In genomic region chr17:13143001-13143400, GRCh38 we compare ENCODE assay signal across 26 cellular contexts.
"Had no signal": no experiment of that assay in that cellular context is flagged by ENCODE, and none has a peak within 500 bp of the region (broad histone marks: within the 10 kb centered on the region; RNA-seq: fewer than 3 reads in every experiment).

No MANE protein-coding gene starts in this region.

- H3K36me3 Mint-ChIP-seq: immature natural killer cell, naive B cell had no signal

- H3K4me1 Mint-ChIP-seq: immature natural killer cell; mesothelial cell of epicardium; naive B cell; naive thymus-derived CD8-positive, alpha-beta T cell had no signal

- H3K4me2 ChIP-seq: hepatocyte had no signal

- H3K27ac Mint-ChIP-seq: dendritic cell treated with granulocyte-macrophage colony-stimulating factor and Interleukin-4, amounts not matched to agents 40 ng/mL and 50 ng/mL, for 4 days; effector memory CD8-positive, alpha-beta T cell; endodermal cell; immature natural killer cell; mesothelial cell of epicardium; naive B cell; naive thymus-derived CD8-positive, alpha-beta T cell had no signal

- H3K36me3 ChIP-seq: colonic mucosa, gastroesophageal sphincter, heart left ventricle, left lung, lower lobe of right lung had no signal

- H3K79me2 ChIP-seq: hepatocyte had no signal

- H3K4me3 Mint-ChIP-seq: dendritic cell treated with granulocyte-macrophage colony-stimulating factor and Interleukin-4, amounts not matched to agents 40 ng/mL and 50 ng/mL, for 4 days; effector memory CD8-positive, alpha-beta T cell; endodermal cell; immature natural killer cell; mesothelial cell of epicardium; naive B cell; naive thymus-derived CD8-positive, alpha-beta T cell had no signal

- H3K27ac ChIP-seq: colonic mucosa, epithelial cell of prostate, foreskin keratinocyte, gastroesophageal sphincter, heart left ventricle, hepatocyte, left lung, lower lobe of right lung had no signal

- H3K4me3 ChIP-seq: colonic mucosa, gastroesophageal sphincter, heart left ventricle, hepatocyte, left lung, lower lobe of right lung, mucosa of descending colon had no signal

- H2AFZ ChIP-seq: hepatocyte had no signal

- H3K4me1 ChIP-seq: colonic mucosa, foreskin keratinocyte, gastroesophageal sphincter, heart left ventricle, left lung, lower lobe of right lung had no signal

- ATAC-seq: effector memory CD8-positive, alpha-beta T cell; esophagus mucosa; foreskin keratinocyte; gastroesophageal sphincter; heart left ventricle; left lung; left ventricle myocardium superior; lower lobe of right lung; mucosa of descending colon; naive thymus-derived CD8-positive, alpha-beta T cell had no signal

- H3K27me3 ChIP-seq: colonic mucosa, foreskin keratinocyte, gastroesophageal sphincter, hepatocyte, left lung had no signal

- DNase-seq: colonic mucosa; cortex of kidney; effector CD8-positive, alpha-beta T cell; effector memory CD8-positive, alpha-beta T cell; endodermal cell; erythroblast; foreskin keratinocyte; heart left ventricle; hypothalamus; immature natural killer cell; islet precursor cell; kidney; kidney glomerular epithelial cell; left lung; left ventricle myocardium superior; lower lobe of right lung; mesenchymal stem cell; mucosa of descending colon; naive B cell; naive thymus-derived CD8-positive, alpha-beta T cell had no signal

- H3K9me3 ChIP-seq: colonic mucosa, gastroesophageal sphincter, lower lobe of right lung had no signal

- H3K27me3 Mint-ChIP-seq: dendritic cell treated with granulocyte-macrophage colony-stimulating factor and Interleukin-4, amounts not matched to agents 40 ng/mL and 50 ng/mL, for 4 days had no signal
